ENCODE assay signal across 1 cellular context in genomic region chr3:185702564-185703225, GRCh38.
TF ChIP-seq lines count a peak whose summit lies in the region.

No MANE protein-coding gene starts in this region.

TF ChIP-seq in SK-N-SH, 30 proteins besides CTCF, POLR2A, EP300 and RAD21 (continued from another document):
- TF ChIP-seq ZBTB33 (IDR thresholded peaks at IDR 0.05; ENCODE audit: borderline replicate concordance, low read depth): no peak
- TF ChIP-seq RXRA (IDR thresholded peaks at IDR 0.05; ENCODE audit: borderline replicate concordance, low read depth): no peak
- TF ChIP-seq FOXJ3 (CRISPR knock-in tag; IDR thresholded peaks at IDR 0.05): no peak
- no peak for TF ChIP-seq MEF2A (IDR thresholded peaks at IDR 0.05; ENCODE audit: borderline replicate concordance, low read depth)
- no peak for TF ChIP-seq USF1 (IDR thresholded peaks at IDR 0.05; ENCODE audit: borderline replicate concordance, low read depth)
- no peak for TF ChIP-seq MXI1 (IDR thresholded peaks at IDR 0.05; ENCODE audit: low read depth, low read length)
